ENCODE assay signal across 1 cellular context in the genomic region with DNA sequence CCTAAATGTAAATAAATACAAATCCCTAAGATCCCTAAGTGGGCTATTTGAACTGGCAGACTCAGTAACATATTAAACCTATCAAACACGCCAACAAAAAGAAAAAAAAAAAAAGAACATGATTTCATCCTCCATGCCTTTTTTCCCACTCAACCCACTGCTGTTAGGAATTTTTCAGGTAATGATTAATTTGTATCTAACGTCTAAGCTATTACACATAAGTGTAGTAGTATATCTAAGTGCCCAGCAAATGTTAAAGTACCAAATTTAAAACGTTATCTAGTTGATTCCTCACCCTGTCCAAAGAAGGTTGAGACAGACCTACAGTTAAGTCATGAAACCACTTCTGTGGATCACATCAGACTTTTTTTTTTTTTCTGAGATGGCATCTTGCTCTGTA.
TF ChIP-seq lines count a peak whose summit lies in the region.

No MANE protein-coding gene starts in this region.

TF ChIP-seq in IMR-90, 13 proteins besides CTCF, POLR2A, EP300 and RAD21:
- no peak for TF ChIP-seq MXI1 (IDR thresholded peaks at IDR 0.05; ENCODE audit: borderline replicate concordance, low read depth, low read length)
